11 cellular contexts compared by ENCODE assay signal in the genomic region with DNA sequence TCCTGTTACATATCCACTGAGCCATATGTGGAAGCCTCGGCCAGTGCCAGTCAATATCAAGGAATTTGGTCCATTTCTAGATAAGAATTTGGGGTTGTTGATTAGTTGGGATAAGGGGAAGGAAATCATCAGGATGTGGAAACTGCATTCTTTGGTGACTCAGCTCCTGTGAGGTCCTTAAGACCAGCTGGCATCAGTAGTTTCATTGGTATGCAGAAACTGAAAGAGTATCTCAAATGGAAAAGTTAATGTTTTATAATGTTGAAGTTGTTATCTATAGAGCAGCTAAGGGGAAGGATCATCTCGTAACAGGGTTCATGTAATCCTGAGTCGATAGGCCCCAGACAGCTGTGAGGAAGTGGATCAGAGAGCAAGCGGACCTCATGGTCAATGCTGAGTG. TPM values are rescaled to one million over a fixed set of nuclear protein-coding genes. Genes with fewer than 3 reads are reported as not detected.
DNase-seq lines count a peak whose midpoint lies in the region; ATAC-seq and TF ChIP-seq lines count a peak whose summit lies in the region.
"Had no signal": no experiment of that assay in that cellular context is flagged by ENCODE, and none has a peak within 500 bp of the region (broad histone marks: within the 10 kb centered on the region; RNA-seq: fewer than 3 reads in every experiment).

No MANE protein-coding gene starts in this region.

- no peak overlapping the region for H3K4me3 ChIP-seq in osteoblast (ENCODE audit: insufficient read depth, low read length)

- no peaks in the 10 kb centered on the region for H4K20me1 ChIP-seq in osteoblast (ENCODE audit: insufficient read depth, low read length)

- H3K36me3 ChIP-seq in osteoblast (ENCODE audit: insufficient read depth, low read length) = no peaks in the 10 kb centered on the region

- no peak for TF ChIP-seq CTCF in osteoblast (IDR thresholded peaks at IDR 0.05; ENCODE audit: extremely low read depth, low read depth, low read length)

- peaks cover 0 to 3% of the 10 kb centered on the region in 2 donors for H3K36me3 Mint-ChIP-seq in stimulated activated naive B cell treated with anti-CD40 and anti-IgM and Interleukin-4, amounts not matched to agents 10 μg/mL and 1 μg/mL and 100 μg/mL, for 72 hours
- H3K36me3 Mint-ChIP-seq: T-cell had no signal

- H3K4me3 Mint-ChIP-seq in stimulated activated naive B cell treated with anti-CD40 and anti-IgM and Interleukin-4, amounts not matched to agents 10 μg/mL and 1 μg/mL and 100 μg/mL, for 72 hours = no peak overlapping the region
- H3K4me3 Mint-ChIP-seq: central memory CD8-positive, alpha-beta T cell; T-cell had no signal

- H3K79me2 ChIP-seq in osteoblast (ENCODE audit: insufficient read depth, low read length) = no peaks in the 10 kb centered on the region

- H3K4me1 Mint-ChIP-seq in stimulated activated naive B cell treated with anti-CD40 and anti-IgM and Interleukin-4, amounts not matched to agents 10 μg/mL and 1 μg/mL and 100 μg/mL, for 72 hours = peaks cover 0 to 4% of the 10 kb centered on the region in 2 donors
- H3K4me1 Mint-ChIP-seq: central memory CD8-positive, alpha-beta T cell; T-cell had no signal

- peaks cover 0 to 1% of the 10 kb centered on the region in 2 donors for H3K9me3 Mint-ChIP-seq in stimulated activated naive B cell treated with anti-CD40 and anti-IgM and Interleukin-4, amounts not matched to agents 10 μg/mL and 1 μg/mL and 100 μg/mL, for 72 hours
- H3K9me3 Mint-ChIP-seq: central memory CD8-positive, alpha-beta T cell; T-cell had no signal

- H2AFZ ChIP-seq in osteoblast (ENCODE audit: low read length) = peak overlapping the region; percentile 24

- no peak overlapping the region for H3K27ac Mint-ChIP-seq in stimulated activated naive B cell treated with anti-CD40 and anti-IgM and Interleukin-4, amounts not matched to agents 10 μg/mL and 1 μg/mL and 100 μg/mL, for 72 hours
- H3K27ac Mint-ChIP-seq: T-cell had no signal

- no peak for ATAC-seq in stimulated activated naive B cell treated with anti-CD40 and anti-IgM and Interleukin-4, amounts not matched to agents 10 μg/mL and 1 μg/mL and 100 μg/mL, for 72 hours (replicated peaks)
- ATAC-seq in HG02588 (IDR thresholded peaks at IDR 0.05; ENCODE audit: unreplicated experiment) = no peak
- ATAC-seq in left colon = no peak
- ATAC-seq: T-cell had no signal

- peak overlapping the region; percentile 47 for H3K27ac ChIP-seq in osteoblast (ENCODE audit: low read depth, low read length)

- H3K9me3 ChIP-seq in osteoblast (ENCODE audit: low read depth, low read length) = no peaks in the 10 kb centered on the region

- intact Hi-C loops in left colon (cut with DNase I, micrococcal nuclease) = no loop called here

- H3K27me3 Mint-ChIP-seq in stimulated activated naive B cell treated with anti-CD40 and anti-IgM and Interleukin-4, amounts not matched to agents 10 μg/mL and 1 μg/mL and 100 μg/mL, for 72 hours = peaks cover 12 to 16% of the 10 kb centered on the region in 2 donors

- H3K4me2 ChIP-seq in osteoblast (ENCODE audit: insufficient read depth, low read length) = peak overlapping the region; percentile 42

- H3K27me3 ChIP-seq in osteoblast (ENCODE audit: insufficient read depth, low read length) = no peaks in the 10 kb centered on the region

- H3K4me1 ChIP-seq in osteoblast (ENCODE audit: insufficient read depth, low read length) = peaks cover 12% of the 10 kb centered on the region

- DNase-seq in EL (peak; percentile 93), RKO (ENCODE audit: low spot score) (peak; percentile 30), fibroblast of gingiva (ENCODE audit: low read depth) (peak; percentile 72), osteoblast (ENCODE audit: insufficient read length, low spot score, missing footprints) (peak; percentile 74), left colon (no peak), NCI-H187 (lab: John Stamatoyannopoulos, UW) (no peak)
- no peak for DNase-seq in stimulated activated naive B cell treated with anti-CD40 and anti-IgM and Interleukin-4, amounts not matched to agents 10 μg/mL and 1 μg/mL and 100 μg/mL, for 72 hours
- DNase-seq: hippocampal formation, T-cell had no signal

RNA-seq across cellular contexts. Expression of a gene that starts 52.5 kb away (rescaled TPM):
- total RNA-seq in osteoblast (139 and 143 TPM in 2 replicates), left colon (10 to 100 TPM; 12.3 to 46.6 TPM)

Comparison
In these comparisons a context has a peak if more than half of its experiments do, and no peak if none do; other contexts are left out.
1. DNase-seq: peak in EL (single experiment), RKO (single experiment), fibroblast of gingiva (single experiment) and osteoblast (single experiment); none in stimulated activated naive B cell treated with anti-CD40 and anti-IgM and Interleukin-4, amounts not matched to agents 10 μg/mL and 1 μg/mL and 100 μg/mL, for 72 hours (single experiment), left colon (0 of 2) and NCI-H187 (0 of 2).